In the genomic region with DNA sequence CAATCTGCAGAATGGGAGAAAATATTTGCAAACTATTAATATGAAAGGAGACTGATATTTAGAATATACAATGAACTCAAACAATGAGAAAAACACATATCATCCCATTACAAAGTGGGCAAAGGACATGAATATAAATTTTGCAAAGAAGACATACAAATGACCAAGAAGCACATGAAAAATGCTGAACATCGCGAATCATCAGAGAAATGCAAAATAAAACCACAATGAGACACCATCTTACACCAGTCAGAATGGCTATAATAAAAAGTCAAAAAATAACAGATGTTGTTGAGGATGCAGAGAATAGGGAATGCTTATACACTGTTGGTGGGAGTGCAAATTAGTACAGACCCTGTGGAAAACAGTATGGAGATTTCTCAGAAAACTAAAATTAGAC, we compare ENCODE assay signal across 1 cellular context.
TF ChIP-seq lines count a peak whose summit lies in the region.

No MANE protein-coding gene starts in this region.

TF ChIP-seq in IMR-90, 13 proteins besides CTCF, POLR2A, EP300 and RAD21:
- TF ChIP-seq RFX5 (IDR thresholded peaks at IDR 0.05; ENCODE audit: low read depth, low read length) = no peak
- TF ChIP-seq MXI1 (IDR thresholded peaks at IDR 0.05; ENCODE audit: borderline replicate concordance, low read depth, low read length) = no peak
- TF ChIP-seq, protein P1, sequence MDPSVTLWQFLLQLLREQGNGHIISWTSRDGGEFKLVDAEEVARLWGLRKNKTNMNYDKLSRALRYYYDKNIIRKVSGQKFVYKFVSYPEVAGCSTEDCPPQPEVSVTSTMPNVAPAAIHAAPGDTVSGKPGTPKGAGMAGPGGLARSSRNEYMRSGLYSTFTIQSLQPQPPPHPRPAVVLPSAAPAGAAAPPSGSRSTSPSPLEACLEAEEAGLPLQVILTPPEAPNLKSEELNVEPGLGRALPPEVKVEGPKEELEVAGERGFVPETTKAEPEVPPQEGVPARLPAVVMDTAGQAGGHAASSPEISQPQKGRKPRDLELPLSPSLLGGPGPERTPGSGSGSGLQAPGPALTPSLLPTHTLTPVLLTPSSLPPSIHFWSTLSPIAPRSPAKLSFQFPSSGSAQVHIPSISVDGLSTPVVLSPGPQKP (IDR thresholded peaks at IDR 0.05; ENCODE audit: borderline replicate concordance, low read depth, low read length) = no peak
- no peak for TF ChIP-seq MAFK (IDR thresholded peaks at IDR 0.05; ENCODE audit: low read depth, low read length)
- TF ChIP-seq CEBPB (IDR thresholded peaks at IDR 0.05; ENCODE audit: low read depth, low read length) = no peak
- TF ChIP-seq NFE2L2 (IDR thresholded peaks at IDR 0.05; ENCODE audit: low read depth, low read length) = no peak
- no peak for TF ChIP-seq MAZ (IDR thresholded peaks at IDR 0.05; ENCODE audit: borderline replicate concordance, low read depth, low read length)
- TF ChIP-seq SMC3 (IDR thresholded peaks at IDR 0.05; ENCODE audit: low read depth, low read length) = no peak
